1 cellular context compared by ENCODE assay signal in genomic region chr19:56120002-56120370, GRCh38.
TF ChIP-seq lines count a peak whose summit lies in the region.

No MANE protein-coding gene starts in this region.

TF ChIP-seq in HepG2, 621 proteins besides CTCF, POLR2A, EP300 and RAD21 (continued from another document and continues in another):
- peak; percentile 60; the same call in 1 of the 2 replicates for TF ChIP-seq ZBTB4 (CRISPR knock-in tag; IDR thresholded peaks at IDR 0.05; ENCODE audit: borderline replicate concordance)
- no peak for TF ChIP-seq BHLHE40 (IDR thresholded peaks at IDR 0.05; ENCODE audit: low read length)
- TF ChIP-seq FOXO4 (CRISPR knock-in tag; conservative IDR thresholded peaks at IDR 0.05): no peak
- no peak for TF ChIP-seq ETV5 (CRISPR knock-in tag; IDR thresholded peaks at IDR 0.05; ENCODE audit: borderline replicate concordance)
- TF ChIP-seq GABPA (IDR thresholded peaks at IDR 0.05; ENCODE audit: low read depth, low read length): no peak
- TF ChIP-seq GABPA (CRISPR knock-in tag; IDR thresholded peaks at IDR 0.05; ENCODE audit: low read depth): no peak
- 0 out of 2 replicates have a peak, but pooled peaks have one; percentile 3 for TF ChIP-seq ZNF513 (CRISPR knock-in tag; conservative IDR thresholded peaks at IDR 0.05)
- TF ChIP-seq FOXC1 (CRISPR knock-in tag; IDR thresholded peaks at IDR 0.05; ENCODE audit: borderline replicate concordance): no peak
- TF ChIP-seq SRF (IDR thresholded peaks at IDR 0.05; ENCODE audit: low read depth, low read length): no peak
- no peak for TF ChIP-seq KDM2A (CRISPR knock-in tag; IDR thresholded peaks at IDR 0.05; ENCODE audit: borderline replicate concordance, low read depth)
- TF ChIP-seq ZHX1 (CRISPR knock-in tag; IDR thresholded peaks at IDR 0.05; ENCODE audit: low read depth): no peak; the same call in 1 of the 2 replicates
- no peak for TF ChIP-seq DBP (CRISPR knock-in tag; IDR thresholded peaks at IDR 0.05; ENCODE audit: not compliant biosample characterization)
- TF ChIP-seq PAF1 (CRISPR knock-in tag; IDR thresholded peaks at IDR 0.05): no peak
- no peak for TF ChIP-seq RORA (CRISPR knock-in tag; IDR thresholded peaks at IDR 0.05)
- no peak for TF ChIP-seq GZF1 (CRISPR knock-in tag; IDR thresholded peaks at IDR 0.05)
- no peak for TF ChIP-seq FOXJ3 (CRISPR knock-in tag; IDR thresholded peaks at IDR 0.05; ENCODE audit: borderline replicate concordance)
- TF ChIP-seq SCMH1 (CRISPR knock-in tag; IDR thresholded peaks at IDR 0.05; ENCODE audit: borderline replicate concordance): no peak
- TF ChIP-seq ZNF891 (CRISPR knock-in tag; IDR thresholded peaks at IDR 0.05): peak; percentile 26; the same call in 1 of the 2 replicates
- TF ChIP-seq CBFB (CRISPR knock-in tag; IDR thresholded peaks at IDR 0.05): no peak
- 0 out of 2 replicates have a peak, but pooled peaks have one; percentile 17 for TF ChIP-seq MYPOP (CRISPR knock-in tag; IDR thresholded peaks at IDR 0.05)
- TF ChIP-seq ZNF543 (CRISPR knock-in tag; IDR thresholded peaks at IDR 0.05): 0 out of 2 replicates have a peak, but pooled peaks have one; percentile 77
- no peak for TF ChIP-seq KLF9 (CRISPR knock-in tag; IDR thresholded peaks at IDR 0.05; ENCODE audit: low read depth)
- no peak for TF ChIP-seq ZNF333 (CRISPR knock-in tag; IDR thresholded peaks at IDR 0.05; ENCODE audit: borderline replicate concordance)
- TF ChIP-seq RFX5 (IDR thresholded peaks at IDR 0.05; ENCODE audit: low read depth, low read length): no peak
- no peak for TF ChIP-seq ZSCAN31 (CRISPR knock-in tag; IDR thresholded peaks at IDR 0.05; ENCODE audit: low read depth)
- no peak for TF ChIP-seq ZNF343 (CRISPR knock-in tag; IDR thresholded peaks at IDR 0.05)
- no peak for TF ChIP-seq ZNF572 (CRISPR knock-in tag; IDR thresholded peaks at IDR 0.05)
- no peak for TF ChIP-seq CREB1 (IDR thresholded peaks at IDR 0.05)
- TF ChIP-seq CREB1 (CRISPR knock-in tag; IDR thresholded peaks at IDR 0.05): no peak
- no peak for TF ChIP-seq ZNF274 (CRISPR knock-in tag; IDR thresholded peaks at IDR 0.05)
- TF ChIP-seq REPIN1 (CRISPR knock-in tag; IDR thresholded peaks at IDR 0.05; ENCODE audit: borderline replicate concordance, low read depth): no peak
- TF ChIP-seq HOXD1 (CRISPR knock-in tag; IDR thresholded peaks at IDR 0.05): no peak
- no peak for TF ChIP-seq SATB2 (CRISPR knock-in tag; IDR thresholded peaks at IDR 0.05)
- TF ChIP-seq NCOR1 (IDR thresholded peaks at IDR 0.05; ENCODE audit: borderline replicate concordance, low read length): no peak
- no peak for TF ChIP-seq CCAR2 (optimal IDR thresholded peaks at IDR 0.05; ENCODE audit: low read depth, low read length)
- peak; percentile 23; the same call in 1 of the 2 replicates for TF ChIP-seq ZSCAN5A (CRISPR knock-in tag; IDR thresholded peaks at IDR 0.05; ENCODE audit: borderline replicate concordance)
- TF ChIP-seq HBP1 (CRISPR knock-in tag; IDR thresholded peaks at IDR 0.05; ENCODE audit: low read depth): no peak
- no peak for TF ChIP-seq MZF1 (CRISPR knock-in tag; IDR thresholded peaks at IDR 0.05; ENCODE audit: borderline replicate concordance)
- TF ChIP-seq ZNF850 (CRISPR knock-in tag; conservative IDR thresholded peaks at IDR 0.05): no peak; the same call in 1 of the 2 replicates
- no peak for TF ChIP-seq ZNF275 (CRISPR knock-in tag; IDR thresholded peaks at IDR 0.05; ENCODE audit: borderline replicate concordance)
- no peak for TF ChIP-seq FOXK1 (CRISPR knock-in tag; IDR thresholded peaks at IDR 0.05; ENCODE audit: borderline replicate concordance, low read depth)
- TF ChIP-seq ZNF580 (CRISPR knock-in tag; IDR thresholded peaks at IDR 0.05; ENCODE audit: borderline replicate concordance, low read depth): no peak
- no peak for TF ChIP-seq SAFB2 (CRISPR knock-in tag; IDR thresholded peaks at IDR 0.05; ENCODE audit: borderline replicate concordance, low read depth)
- TF ChIP-seq NFIC (IDR thresholded peaks at IDR 0.05; ENCODE audit: low read length): no peak
- TF ChIP-seq DNMT3B (CRISPR knock-in tag; conservative IDR thresholded peaks at IDR 0.05): no peak
- TF ChIP-seq HOXA5 (CRISPR knock-in tag; IDR thresholded peaks at IDR 0.05): no peak
- TF ChIP-seq ARNT (IDR thresholded peaks at IDR 0.05): no peak
- TF ChIP-seq CBX2 (IDR thresholded peaks at IDR 0.05; ENCODE audit: low read depth, low read length): no peak
- TF ChIP-seq CBX2 (CRISPR knock-in tag; IDR thresholded peaks at IDR 0.05; ENCODE audit: low read depth): no peak
- TF ChIP-seq ZNF670 (CRISPR knock-in tag; IDR thresholded peaks at IDR 0.05; ENCODE audit: borderline replicate concordance): no peak
- 0 out of 2 replicates have a peak, but pooled peaks have one; percentile 5 for TF ChIP-seq ARID2 (CRISPR knock-in tag; IDR thresholded peaks at IDR 0.05; ENCODE audit: borderline replicate concordance)
- TF ChIP-seq ZNF441 (CRISPR knock-in tag; IDR thresholded peaks at IDR 0.05; ENCODE audit: borderline replicate concordance): no peak
- no peak for TF ChIP-seq ZNF432 (CRISPR knock-in tag; IDR thresholded peaks at IDR 0.05; ENCODE audit: borderline replicate concordance)
- no peak for TF ChIP-seq SMAD1 (CRISPR knock-in tag; IDR thresholded peaks at IDR 0.05; ENCODE audit: borderline replicate concordance, low read depth)
- no peak for TF ChIP-seq FOXP1 (IDR thresholded peaks at IDR 0.05)
- TF ChIP-seq FOXP1 (CRISPR knock-in tag; IDR thresholded peaks at IDR 0.05): no peak
- TF ChIP-seq HNRNPL (IDR thresholded peaks at IDR 0.05; ENCODE audit: low read depth, low read length): no peak
- TF ChIP-seq ATM (IDR thresholded peaks at IDR 0.05; ENCODE audit: borderline replicate concordance): no peak
- no peak for TF ChIP-seq AHR (CRISPR knock-in tag; IDR thresholded peaks at IDR 0.05)
- no peak for TF ChIP-seq ZMYM4 (CRISPR knock-in tag; IDR thresholded peaks at IDR 0.05)
- TF ChIP-seq ZNF724P (CRISPR knock-in tag; IDR thresholded peaks at IDR 0.05; ENCODE audit: borderline replicate concordance): no peak
- no peak for TF ChIP-seq RNF2 (conservative IDR thresholded peaks at IDR 0.05; ENCODE audit: low read depth)
